In genomic region chr1:169879034-169879835, GRCh38 we compare ENCODE assay signal across 21 cellular contexts. TPM values are rescaled to one million over a fixed set of nuclear protein-coding genes. Genes with fewer than 3 reads are reported as not detected.
DNase-seq lines count a peak whose midpoint lies in the region; ATAC-seq and TF ChIP-seq lines count a peak whose summit lies in the region.
"Had no signal": no experiment of that assay in that cellular context is flagged by ENCODE, and none has a peak within 500 bp of the region (broad histone marks: within the 10 kb centered on the region; RNA-seq: fewer than 3 reads in every experiment).

No MANE protein-coding gene starts in this region.

- no peaks in the 10 kb centered on the region for H3K9me3 Mint-ChIP-seq in T-cell
- H3K9me3 Mint-ChIP-seq in memory B cell, result no peaks in the 10 kb centered on the region
- no peaks in the 10 kb centered on the region for H3K9me3 Mint-ChIP-seq in naive thymus-derived CD8-positive, alpha-beta T cell

- H3K27me3 ChIP-seq in cardiac muscle cell (no peaks in the 10 kb centered on the region), tibial nerve (no peaks in the 10 kb centered on the region), gastroesophageal sphincter (no peaks in the 10 kb centered on the region)
- H3K27me3 ChIP-seq: foreskin keratinocyte, tibial artery had no signal

- H3K9me3 ChIP-seq in cardiac muscle cell (ENCODE audit: low read depth), result no peaks in the 10 kb centered on the region
- no peaks in the 10 kb centered on the region for H3K9me3 ChIP-seq in tibial nerve
- H3K9me3 ChIP-seq in gastroesophageal sphincter, result no peaks in the 10 kb centered on the region
- H3K9me3 ChIP-seq: tibial artery had no signal

- H3K36me3 Mint-ChIP-seq in T-cell (peaks cover 54% of the 10 kb centered on the region), memory B cell (peaks cover 17% of the 10 kb centered on the region)
- peaks cover 2 to 81% (median 33%) of the 10 kb centered on the region in 3 donors for H3K36me3 Mint-ChIP-seq in naive thymus-derived CD8-positive, alpha-beta T cell

- DNase-seq in cardiac muscle cell (ENCODE audit: low read depth in 1 of 2, low spot score in 1 of 2), result no peak
- no peak for DNase-seq in left cardiac atrium
- no peak for DNase-seq in T-cell
- DNase-seq in memory B cell (ENCODE audit: low spot score in 2 of 2), result no peak
- DNase-seq in tibial nerve (ENCODE audit: low spot score in 2 of 2), result no peak
- no peak for DNase-seq in naive thymus-derived CD8-positive, alpha-beta T cell
- DNase-seq: ACHN; activated CD4-positive, alpha-beta T cell treated with anti-CD3 and anti-CD28 coated beads for 1 hour; activated CD8-positive, alpha-beta memory T cell treated with anti-CD3 and anti-CD28 coated beads, Interleukin-2, amount 10 ng/mL, durations not matched to agents 7 days and 5 days; activated gamma-delta T cell treated with Interleukin-2 at 50 U/mL for 16 hours; aorta; foreskin keratinocyte; NCI-H2029 treated with DMSO at 0.1 percent for 48 hours; NCI-H524; SIG-M5; stimulated activated naive CD4-positive, alpha-beta T cell treated with Interleukin-2 at 50 U/mL for 16 hours; T-helper 9 cell; tibial artery had no signal

- peaks cover 15% of the 10 kb centered on the region for H3K4me1 ChIP-seq in cardiac muscle cell (ENCODE audit: low read depth)
- no peaks in the 10 kb centered on the region for H3K4me1 ChIP-seq in tibial nerve
- peaks cover 0 to 28% (median 4%) of the 10 kb centered on the region in 3 donors for H3K4me1 ChIP-seq in gastroesophageal sphincter
- H3K4me1 ChIP-seq: foreskin keratinocyte, tibial artery had no signal

- peak overlapping the region; percentile 34 for H3K27ac ChIP-seq in cardiac muscle cell
- no peak overlapping the region for H3K27ac ChIP-seq in tibial nerve
- H3K27ac ChIP-seq in gastroesophageal sphincter, result peak overlapping the region in 1 of 4 donors; percentile 11
- H3K27ac ChIP-seq: foreskin keratinocyte, HL-60, tibial artery had no signal

- H3K27me3 Mint-ChIP-seq in T-cell, result no peaks in the 10 kb centered on the region
- H3K27me3 Mint-ChIP-seq in memory B cell, result no peaks in the 10 kb centered on the region
- H3K27me3 Mint-ChIP-seq in naive thymus-derived CD8-positive, alpha-beta T cell, result no peaks in the 10 kb centered on the region
- H3K27me3 Mint-ChIP-seq: activated CD8-positive, alpha-beta memory T cell treated with anti-CD3 and anti-CD28 coated beads, Interleukin-2, amount 10 ng/mL, durations not matched to agents 7 days and 5 days had no signal

- H3K27ac Mint-ChIP-seq in T-cell (peak overlapping the region; percentile 6 to 70), memory B cell (peak overlapping the region; percentile 53)
- peak overlapping the region in 4 of 10 donors; percentile 63 to 76 (median 66) for H3K27ac Mint-ChIP-seq in naive thymus-derived CD8-positive, alpha-beta T cell
- H3K27ac Mint-ChIP-seq: activated CD8-positive, alpha-beta memory T cell treated with anti-CD3 and anti-CD28 coated beads, Interleukin-2, amount 10 ng/mL, durations not matched to agents 7 days and 5 days had no signal

- H3K4me1 Mint-ChIP-seq in T-cell (peaks cover 26 to 45% (median 39%) of the 10 kb centered on the region in 3 donors), memory B cell (peaks cover 20% of the 10 kb centered on the region)
- H3K4me1 Mint-ChIP-seq in naive thymus-derived CD8-positive, alpha-beta T cell, result peaks cover 24 to 44% (median 31%) of the 10 kb centered on the region in 4 donors

- TF ChIP-seq EP300 in tibial nerve (IDR thresholded peaks at IDR 0.05) (no peak), gastroesophageal sphincter (IDR thresholded peaks at IDR 0.05) (no peak)

- H3K36me3 ChIP-seq in cardiac muscle cell, result peaks cover 25% of the 10 kb centered on the region
- peaks cover 0 to 65% (median 0%) of the 10 kb centered on the region in 3 donors for H3K36me3 ChIP-seq in tibial nerve
- peaks cover 5 to 71% of the 10 kb centered on the region in 2 donors for H3K36me3 ChIP-seq in gastroesophageal sphincter

- POLR2A ChIA-PET in T-cell (lab: Charles Lee), result no interaction called here
- POLR2A ChIA-PET in naive thymus-derived CD8-positive, alpha-beta T cell (lab: Charles Lee), result no interaction called here

- TF ChIP-seq POLR2A in tibial nerve (IDR thresholded peaks at IDR 0.05) (no peak), gastroesophageal sphincter (IDR thresholded peaks at IDR 0.05) (no peak)

- ATAC-seq in left cardiac atrium, result no peak
- no peak for ATAC-seq in T-cell (replicated peaks in 1 of 4)
- peak; percentile 43 for ATAC-seq in memory B cell (ENCODE audit: low read depth)
- ATAC-seq in GM21619 (IDR thresholded peaks at IDR 0.05; ENCODE audit: unreplicated experiment), result no peak
- no peak for ATAC-seq in gastroesophageal sphincter
- no peak for ATAC-seq in naive thymus-derived CD8-positive, alpha-beta T cell
- ATAC-seq: activated CD8-positive, alpha-beta memory T cell treated with anti-CD3 and anti-CD28 coated beads, Interleukin-2, amount 10 ng/mL, durations not matched to agents 7 days and 5 days; foreskin keratinocyte had no signal

- WGBS in tibial nerve, 2 donors, result 82 to 89% methylated on average over 4 of the region's 4 CpGs
- WGBS in gastroesophageal sphincter (ENCODE audit: low coverage in 1 of 2), 2 donors, result 76 to 80% methylated on average over 3 to 4 of the region's 4 CpGs

- intact Hi-C loops in left cardiac atrium (cut with DNase I), result no loop called here

- H3K4me3 ChIP-seq in cardiac muscle cell, result no peak overlapping the region
- no peak overlapping the region for H3K4me3 ChIP-seq in tibial nerve
- no peak overlapping the region for H3K4me3 ChIP-seq in gastroesophageal sphincter
- H3K4me3 ChIP-seq: tibial artery had no signal

- no peak for TF ChIP-seq CTCF in cardiac muscle cell (IDR thresholded peaks at IDR 0.05; ENCODE audit: low read depth, low read length)
- TF ChIP-seq CTCF in tibial nerve (IDR thresholded peaks at IDR 0.05), result no peak
- TF ChIP-seq CTCF in gastroesophageal sphincter (IDR thresholded peaks at IDR 0.05), result no peak

- CTCF ChIA-PET in T-cell (lab: Charles Lee), result interaction anchor here in 1 of 2 donors (0.5 kb wide), 2 partner anchors 187 to 1547 kb away, joined by 4 to 6 read pairs; no protein-coding TSS in a partner anchor

- no peak overlapping the region for H3K4me3 Mint-ChIP-seq in T-cell
- H3K4me3 Mint-ChIP-seq in memory B cell, result no peak overlapping the region
- peak overlapping the region in 1 of 10 donors; percentile 12 for H3K4me3 Mint-ChIP-seq in naive thymus-derived CD8-positive, alpha-beta T cell
- H3K4me3 Mint-ChIP-seq: activated CD8-positive, alpha-beta memory T cell treated with anti-CD3 and anti-CD28 coated beads, Interleukin-2, amount 10 ng/mL, durations not matched to agents 7 days and 5 days had no signal

RNA-seq across cellular contexts. Expression of gene SCYL3, which starts 14.5 kb away (rescaled TPM):
- total RNA-seq in cardiac muscle cell, result 4.6 and 7.5 TPM in 2 replicates
- polyA plus RNA-seq in cardiac muscle cell, result 7.7 and 9.4 TPM in 2 replicates
- total RNA-seq in left cardiac atrium, result 1 to 10 TPM; 5.5 to 6.1 TPM
- total RNA-seq in T-cell, result 10 to 100 TPM; 10.5 to 20.8 (median 18.2) TPM
- total RNA-seq in tibial nerve, result 10 to 100 TPM in 3 of 4 donors, 1 to 10 TPM in 1; 9.8 to 15.6 (median 12.6) TPM
- 10 to 100 TPM; 10.5 to 14.2 (median 11.9) TPM for total RNA-seq in gastroesophageal sphincter
- 10 to 100 TPM; 18.0 to 19.9 TPM for total RNA-seq in naive thymus-derived CD8-positive, alpha-beta T cell
- polyA plus RNA-seq in naive thymus-derived CD8-positive, alpha-beta T cell, result 10 to 100 TPM; 10.1 to 14.8 (median 14.7) TPM
